Comparison of ENCODE assay signal across 1 cellular context in genomic region chr4:185201983-185202962, GRCh38.
TF ChIP-seq lines count a peak whose summit lies in the region.

No MANE protein-coding gene starts in this region.

TF ChIP-seq in HepG2, 621 proteins besides CTCF, POLR2A, EP300 and RAD21 (continued from another document):
- TF ChIP-seq PRDM10 (CRISPR knock-in tag; IDR thresholded peaks at IDR 0.05; ENCODE audit: low read depth) (0 out of 2 replicates have a peak, but pooled peaks have one; percentile 35), ZNF350 (CRISPR knock-in tag; IDR thresholded peaks at IDR 0.05; ENCODE audit: borderline replicate concordance, low read depth) (peak; percentile 66; the same call in 1 of the 2 replicates), BCL6 (CRISPR knock-in tag; IDR thresholded peaks at IDR 0.05) (peak; percentile 99), HHEX (CRISPR knock-in tag; IDR thresholded peaks at IDR 0.05) (peak; percentile 41; the same call in 1 of the 2 replicates), ZFP37 (CRISPR knock-in tag; IDR thresholded peaks at IDR 0.05; ENCODE audit: borderline replicate concordance) (0 out of 2 replicates have a peak, but pooled peaks have one; percentile 41), HMG20A (CRISPR knock-in tag; IDR thresholded peaks at IDR 0.05; ENCODE audit: borderline replicate concordance) (peak; percentile 61; the same call in 1 of the 2 replicates), ZNF367 (CRISPR knock-in tag; IDR thresholded peaks at IDR 0.05; ENCODE audit: borderline replicate concordance) (no peak), CREM (IDR thresholded peaks at IDR 0.05) (peak; percentile 63), CREM (CRISPR knock-in tag; IDR thresholded peaks at IDR 0.05) (no peak), FOXJ3 (CRISPR knock-in tag; IDR thresholded peaks at IDR 0.05; ENCODE audit: borderline replicate concordance) (peak; percentile 73; the same call in 1 of the 2 replicates), MBNL3 (CRISPR knock-in tag; conservative IDR thresholded peaks at IDR 0.05) (no peak), RARA (CRISPR knock-in tag; IDR thresholded peaks at IDR 0.05) (peak; percentile 88), ZBED4 (CRISPR knock-in tag; IDR thresholded peaks at IDR 0.05; ENCODE audit: borderline replicate concordance) (0 out of 2 replicates have a peak, but pooled peaks have one; percentile 41), ZSCAN21 (CRISPR knock-in tag; IDR thresholded peaks at IDR 0.05; ENCODE audit: borderline replicate concordance) (0 out of 2 replicates have a peak, but pooled peaks have one; percentile 60), MTA1 (CRISPR knock-in tag; IDR thresholded peaks at IDR 0.05; ENCODE audit: borderline replicate concordance) (no peak)
- TF ChIP-seq, protein P1, sequence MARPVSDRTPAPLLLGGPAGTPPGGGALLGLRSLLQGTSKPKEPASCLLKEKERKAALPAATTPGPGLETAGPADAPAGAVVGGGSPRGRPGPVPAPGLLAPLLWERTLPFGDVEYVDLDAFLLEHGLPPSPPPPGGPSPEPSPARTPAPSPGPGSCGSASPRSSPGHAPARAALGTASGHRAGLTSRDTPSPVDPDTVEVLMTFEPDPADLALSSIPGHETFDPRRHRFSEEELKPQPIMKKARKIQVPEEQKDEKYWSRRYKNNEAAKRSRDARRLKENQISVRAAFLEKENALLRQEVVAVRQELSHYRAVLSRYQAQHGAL (CRISPR knock-in tag; IDR thresholded peaks at IDR 0.05; ENCODE audit: not compliant biosample characterization), result no peak
- TF ChIP-seq, protein P2, sequence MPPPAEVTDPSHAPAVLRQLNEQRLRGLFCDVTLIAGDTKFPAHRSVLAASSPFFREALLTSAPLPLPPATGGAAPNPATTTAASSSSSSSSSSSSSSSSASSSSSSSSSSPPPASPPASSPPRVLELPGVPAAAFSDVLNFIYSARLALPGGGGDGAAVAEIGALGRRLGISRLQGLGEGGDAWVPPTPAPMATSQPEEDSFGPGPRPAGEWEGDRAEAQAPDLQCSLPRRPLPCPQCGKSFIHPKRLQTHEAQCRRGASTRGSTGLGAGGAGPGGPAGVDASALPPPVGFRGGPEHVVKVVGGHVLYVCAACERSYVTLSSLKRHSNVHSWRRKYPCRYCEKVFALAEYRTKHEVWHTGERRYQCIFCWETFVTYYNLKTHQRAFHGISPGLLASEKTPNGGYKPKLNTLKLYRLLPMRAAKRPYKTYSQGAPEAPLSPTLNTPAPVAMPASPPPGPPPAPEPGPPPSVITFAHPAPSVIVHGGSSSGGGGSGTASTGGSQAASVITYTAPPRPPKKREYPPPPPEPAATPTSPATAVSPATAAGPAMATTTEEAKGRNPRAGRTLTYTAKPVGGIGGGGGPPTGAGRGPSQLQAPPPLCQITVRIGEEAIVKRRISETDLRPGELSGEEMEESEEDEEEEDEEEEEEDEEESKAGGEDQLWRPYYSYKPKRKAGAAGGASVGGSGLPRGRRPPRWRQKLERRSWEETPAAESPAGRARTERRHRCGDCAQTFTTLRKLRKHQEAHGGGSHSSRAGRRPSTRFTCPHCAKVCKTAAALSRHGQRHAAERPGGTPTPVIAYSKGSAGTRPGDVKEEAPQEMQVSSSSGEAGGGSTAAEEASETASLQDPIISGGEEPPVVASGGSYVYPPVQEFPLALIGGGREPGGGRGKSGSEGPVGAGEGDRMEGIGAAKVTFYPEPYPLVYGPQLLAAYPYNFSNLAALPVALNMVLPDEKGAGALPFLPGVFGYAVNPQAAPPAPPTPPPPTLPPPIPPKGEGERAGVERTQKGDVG (CRISPR knock-in tag; IDR thresholded peaks at IDR 0.05; ENCODE audit: borderline replicate concordance), result no peak; the same call in 1 of the 2 replicates
TF ChIP-seq in HepG2: peak in this region for 185.
